2 cellular contexts compared by ENCODE assay signal in genomic region chr14:86723254-86723624, GRCh38.
TF ChIP-seq lines count a peak whose summit lies in the region.

No MANE protein-coding gene starts in this region.

TF ChIP-seq in IMR-90, 13 proteins besides CTCF, POLR2A, EP300 and RAD21:
- no peak for TF ChIP-seq MXI1 (IDR thresholded peaks at IDR 0.05; ENCODE audit: borderline replicate concordance, low read depth, low read length)
- no peak for TF ChIP-seq ELK1 (IDR thresholded peaks at IDR 0.05; ENCODE audit: borderline replicate concordance, low read depth, low read length)
- no peak for TF ChIP-seq BHLHE40 (IDR thresholded peaks at IDR 0.05; ENCODE audit: low read depth, low read length)
- TF ChIP-seq RCOR1 (IDR thresholded peaks at IDR 0.05; ENCODE audit: insufficient replicate concordance, low read length) = no peak
- TF ChIP-seq USF2 (IDR thresholded peaks at IDR 0.05; ENCODE audit: low read depth, low read length) = no peak
- TF ChIP-seq CHD1 (IDR thresholded peaks at IDR 0.05; ENCODE audit: low read depth, low read length) = no peak
- TF ChIP-seq RFX5 (IDR thresholded peaks at IDR 0.05; ENCODE audit: low read depth, low read length) = no peak
TF ChIP-seq in IMR-90: peak in this region for 0.

TF ChIP-seq in HepG2, 621 proteins besides CTCF, POLR2A, EP300 and RAD21:
- TF ChIP-seq ZNF878 (CRISPR knock-in tag; IDR thresholded peaks at IDR 0.05) = 0 out of 2 replicates have a peak, but pooled peaks have one; percentile 37
- TF ChIP-seq ASH2L (IDR thresholded peaks at IDR 0.05; ENCODE audit: insufficient read length, low read depth, low read length) = peak; percentile 4
- TF ChIP-seq NBN (conservative IDR thresholded peaks at IDR 0.05) = no peak
- TF ChIP-seq SOX6 (IDR thresholded peaks at IDR 0.05) = no peak
- TF ChIP-seq SOX6 (CRISPR knock-in tag; IDR thresholded peaks at IDR 0.05) = peak; percentile 14; the same call in 1 of the 2 replicates
- TF ChIP-seq FOSL2 (CRISPR knock-in tag; IDR thresholded peaks at IDR 0.05) = peak; percentile 84
- TF ChIP-seq GATAD2A (CRISPR knock-in tag; IDR thresholded peaks at IDR 0.05) = 0 out of 2 replicates have a peak, but pooled peaks have one; percentile 5
- 0 out of 2 replicates have a peak, but pooled peaks have one; percentile 2 for TF ChIP-seq MED1 (CRISPR knock-in tag; IDR thresholded peaks at IDR 0.05)
- no peak for TF ChIP-seq DMAP1 (CRISPR knock-in tag; IDR thresholded peaks at IDR 0.05)
